Comparison of ENCODE assay signal across 1 cellular context in the genomic region with DNA sequence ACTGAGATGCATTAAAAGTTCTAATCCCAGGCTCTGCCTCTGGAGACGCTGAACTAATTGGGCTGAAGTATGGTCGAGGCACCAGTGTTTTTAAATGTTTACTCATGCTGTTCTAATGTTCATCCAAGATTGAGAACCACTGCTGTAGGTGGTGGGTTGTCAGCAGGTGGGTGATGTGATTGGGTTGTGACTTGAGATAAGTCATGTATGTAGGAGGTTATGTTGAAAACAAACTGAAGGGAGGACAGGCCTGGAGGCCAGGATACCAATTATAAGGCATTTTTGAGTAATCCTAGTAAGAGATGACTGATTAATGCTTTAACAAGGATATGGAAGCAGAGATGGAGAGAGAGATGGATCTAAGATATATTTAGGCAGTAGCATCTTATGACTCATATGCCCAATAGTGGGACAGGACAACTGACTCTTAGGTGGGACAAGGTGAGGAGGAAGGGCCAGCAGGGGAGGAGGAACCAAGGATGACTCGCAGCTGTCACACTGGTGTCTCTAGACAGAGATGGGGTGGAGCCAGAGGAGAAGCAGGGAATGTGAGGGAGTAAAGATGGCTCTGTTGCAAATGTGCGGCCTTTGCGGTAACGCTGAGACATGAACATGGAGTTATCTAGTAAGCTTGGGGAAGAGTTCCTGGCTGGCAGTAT.
TF ChIP-seq lines count a peak whose summit lies in the region.

No MANE protein-coding gene starts in this region.

TF ChIP-seq in K562, 482 proteins besides CTCF, POLR2A, EP300 and RAD21 (continued from another document):
- TF ChIP-seq, protein P1, sequence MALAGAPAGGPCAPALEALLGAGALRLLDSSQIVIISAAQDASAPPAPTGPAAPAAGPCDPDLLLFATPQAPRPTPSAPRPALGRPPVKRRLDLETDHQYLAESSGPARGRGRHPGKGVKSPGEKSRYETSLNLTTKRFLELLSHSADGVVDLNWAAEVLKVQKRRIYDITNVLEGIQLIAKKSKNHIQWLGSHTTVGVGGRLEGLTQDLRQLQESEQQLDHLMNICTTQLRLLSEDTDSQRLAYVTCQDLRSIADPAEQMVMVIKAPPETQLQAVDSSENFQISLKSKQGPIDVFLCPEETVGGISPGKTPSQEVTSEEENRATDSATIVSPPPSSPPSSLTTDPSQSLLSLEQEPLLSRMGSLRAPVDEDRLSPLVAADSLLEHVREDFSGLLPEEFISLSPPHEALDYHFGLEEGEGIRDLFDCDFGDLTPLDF (CRISPR knock-in tag; IDR thresholded peaks at IDR 0.05) = no peak
- TF ChIP-seq PML (IDR thresholded peaks at IDR 0.05; ENCODE audit: low read length) = no peak
- TF ChIP-seq TAF15 (IDR thresholded peaks at IDR 0.05; ENCODE audit: low read depth, low read length) = no peak
- no peak for TF ChIP-seq ZNF175 (CRISPR knock-in tag; IDR thresholded peaks at IDR 0.05; ENCODE audit: low read depth)
- no peak for TF ChIP-seq ZNF253 (CRISPR knock-in tag; conservative IDR thresholded peaks at IDR 0.05)
- no peak for TF ChIP-seq MEF2A (IDR thresholded peaks at IDR 0.05; ENCODE audit: control insufficient read depth, low read depth, low read length)
- no peak for TF ChIP-seq U2AF2 (optimal IDR thresholded peaks at IDR 0.05; ENCODE audit: low read depth, low read length)
- TF ChIP-seq DPF2 (IDR thresholded peaks at IDR 0.05) = no peak
- no peak for TF ChIP-seq TRIM24 (IDR thresholded peaks at IDR 0.05)
- TF ChIP-seq, protein P2, sequence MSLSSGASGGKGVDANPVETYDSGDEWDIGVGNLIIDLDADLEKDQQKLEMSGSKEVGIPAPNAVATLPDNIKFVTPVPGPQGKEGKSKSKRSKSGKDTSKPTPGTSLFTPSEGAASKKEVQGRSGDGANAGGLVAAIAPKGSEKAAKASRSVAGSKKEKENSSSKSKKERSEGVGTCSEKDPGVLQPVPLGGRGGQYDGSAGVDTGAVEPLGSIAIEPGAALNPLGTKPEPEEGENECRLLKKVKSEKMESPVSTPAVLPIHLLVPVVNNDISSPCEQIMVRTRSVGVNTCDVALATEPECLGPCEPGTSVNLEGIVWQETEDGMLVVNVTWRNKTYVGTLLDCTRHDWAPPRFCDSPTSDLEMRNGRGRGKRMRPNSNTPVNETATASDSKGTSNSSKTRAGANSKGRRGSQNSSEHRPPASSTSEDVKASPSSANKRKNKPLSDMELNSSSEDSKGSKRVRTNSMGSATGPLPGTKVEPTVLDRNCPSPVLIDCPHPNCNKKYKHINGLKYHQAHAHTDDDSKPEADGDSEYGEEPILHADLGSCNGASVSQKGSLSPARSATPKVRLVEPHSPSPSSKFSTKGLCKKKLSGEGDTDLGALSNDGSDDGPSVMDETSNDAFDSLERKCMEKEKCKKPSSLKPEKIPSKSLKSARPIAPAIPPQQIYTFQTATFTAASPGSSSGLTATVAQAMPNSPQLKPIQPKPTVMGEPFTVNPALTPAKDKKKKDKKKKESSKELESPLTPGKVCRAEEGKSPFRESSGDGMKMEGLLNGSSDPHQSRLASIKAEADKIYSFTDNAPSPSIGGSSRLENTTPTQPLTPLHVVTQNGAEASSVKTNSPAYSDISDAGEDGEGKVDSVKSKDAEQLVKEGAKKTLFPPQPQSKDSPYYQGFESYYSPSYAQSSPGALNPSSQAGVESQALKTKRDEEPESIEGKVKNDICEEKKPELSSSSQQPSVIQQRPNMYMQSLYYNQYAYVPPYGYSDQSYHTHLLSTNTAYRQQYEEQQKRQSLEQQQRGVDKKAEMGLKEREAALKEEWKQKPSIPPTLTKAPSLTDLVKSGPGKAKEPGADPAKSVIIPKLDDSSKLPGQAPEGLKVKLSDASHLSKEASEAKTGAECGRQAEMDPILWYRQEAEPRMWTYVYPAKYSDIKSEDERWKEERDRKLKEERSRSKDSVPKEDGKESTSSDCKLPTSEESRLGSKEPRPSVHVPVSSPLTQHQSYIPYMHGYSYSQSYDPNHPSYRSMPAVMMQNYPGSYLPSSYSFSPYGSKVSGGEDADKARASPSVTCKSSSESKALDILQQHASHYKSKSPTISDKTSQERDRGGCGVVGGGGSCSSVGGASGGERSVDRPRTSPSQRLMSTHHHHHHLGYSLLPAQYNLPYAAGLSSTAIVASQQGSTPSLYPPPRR (CRISPR knock-in tag; IDR thresholded peaks at IDR 0.05; ENCODE audit: borderline replicate concordance) = no peak
- no peak for TF ChIP-seq TSC22D4 (tag; IDR thresholded peaks at IDR 0.05)
- TF ChIP-seq, protein P3, sequence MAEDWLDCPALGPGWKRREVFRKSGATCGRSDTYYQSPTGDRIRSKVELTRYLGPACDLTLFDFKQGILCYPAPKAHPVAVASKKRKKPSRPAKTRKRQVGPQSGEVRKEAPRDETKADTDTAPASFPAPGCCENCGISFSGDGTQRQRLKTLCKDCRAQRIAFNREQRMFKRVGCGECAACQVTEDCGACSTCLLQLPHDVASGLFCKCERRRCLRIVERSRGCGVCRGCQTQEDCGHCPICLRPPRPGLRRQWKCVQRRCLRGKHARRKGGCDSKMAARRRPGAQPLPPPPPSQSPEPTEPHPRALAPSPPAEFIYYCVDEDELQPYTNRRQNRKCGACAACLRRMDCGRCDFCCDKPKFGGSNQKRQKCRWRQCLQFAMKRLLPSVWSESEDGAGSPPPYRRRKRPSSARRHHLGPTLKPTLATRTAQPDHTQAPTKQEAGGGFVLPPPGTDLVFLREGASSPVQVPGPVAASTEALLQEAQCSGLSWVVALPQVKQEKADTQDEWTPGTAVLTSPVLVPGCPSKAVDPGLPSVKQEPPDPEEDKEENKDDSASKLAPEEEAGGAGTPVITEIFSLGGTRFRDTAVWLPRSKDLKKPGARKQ (CRISPR knock-in tag; IDR thresholded peaks at IDR 0.05) = no peak
- TF ChIP-seq POLR2AphosphoS5 (IDR thresholded peaks at IDR 0.05; ENCODE audit: control insufficient read depth, insufficient read depth, low read depth, low read length) = no peak
- TF ChIP-seq TCF3 (CRISPR knock-in tag; IDR thresholded peaks at IDR 0.05) = peak; percentile 42; the same call in 1 of the 2 replicates
- no peak for TF ChIP-seq EWSR1 (IDR thresholded peaks at IDR 0.05; ENCODE audit: borderline replicate concordance, low read depth, partially characterized antibody)
- TF ChIP-seq PHB2 (IDR thresholded peaks at IDR 0.05; ENCODE audit: low read depth) = no peak
- 0 out of 2 replicates have a peak, but pooled peaks have one; percentile 24 for TF ChIP-seq CTBP1 (IDR thresholded peaks at IDR 0.05; ENCODE audit: borderline replicate concordance)
- TF ChIP-seq HDAC8 (tag; IDR thresholded peaks at IDR 0.05) = no peak
- TF ChIP-seq NFATC3 (IDR thresholded peaks at IDR 0.05) = no peak
- no peak for TF ChIP-seq NRF1 (conservative IDR thresholded peaks at IDR 0.05 in 1 of 2, IDR thresholded peaks at IDR 0.05 in 1 of 2)
- TF ChIP-seq CCAR2 (IDR thresholded peaks at IDR 0.05; ENCODE audit: low read depth, low read length) = no peak
- TF ChIP-seq RNF2 (IDR thresholded peaks at IDR 0.05) = no peak
- no peak for TF ChIP-seq CHD1 (IDR thresholded peaks at IDR 0.05; ENCODE audit: low read length)
